In the genomic region with DNA sequence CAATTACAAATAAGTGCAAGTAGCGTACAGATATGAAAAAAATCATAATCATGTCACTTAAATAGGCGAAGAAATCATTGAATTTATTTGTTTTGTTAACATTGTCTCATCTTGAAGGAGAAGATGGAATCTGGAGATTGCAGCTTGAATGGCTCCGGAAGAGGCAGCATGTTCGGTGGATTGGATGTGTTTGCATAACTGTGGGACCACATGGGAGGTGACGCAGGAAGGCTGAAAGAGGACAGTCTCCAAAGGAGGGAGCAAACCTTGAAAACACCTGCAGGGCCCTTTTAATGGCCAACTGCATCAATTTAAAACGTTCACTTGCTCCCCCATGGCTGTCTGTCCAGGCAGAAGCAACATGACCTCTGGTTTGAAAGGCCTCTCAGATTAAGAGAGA, we compare ENCODE assay signal across 33 cellular contexts.
"Had no signal": no experiment of that assay in that cellular context is flagged by ENCODE, and none has a peak within 500 bp of the region (broad histone marks: within the 10 kb centered on the region; RNA-seq: fewer than 3 reads in every experiment).

No MANE protein-coding gene starts in this region.

- DNase-seq: activated B cell treated with CpG ODN at 0.5 μM for 24 hours; activated CD4-positive, alpha-beta memory T cell treated with anti-CD3 and anti-CD28 coated beads for 36 hours; activated CD4-positive, alpha-beta T cell treated with anti-CD3 and anti-CD28 coated beads for 4 hours; activated CD4-positive, alpha-beta T cell treated with anti-CD3 and anti-CD28 coated beads, Interleukin-2, amount 10 ng/mL, durations not matched to agents 24 days and 14 days; activated CD4-positive, alpha-beta T cell treated with anti-CD3 and anti-CD28 coated beads, Interleukin-2, amount 50 U/mL, for 1 hour; activated CD4-positive, alpha-beta T cell treated with anti-CD3 and anti-CD28 coated beads, Interleukin-2, amount 50 U/mL, for 4 hours; activated CD4-positive, CD25-positive, alpha-beta regulatory T cell treated with anti-CD3 and anti-CD28 coated beads, Interleukin-2, amount 50 U/mL, for 72 hours; activated CD8-positive, alpha-beta memory T cell treated with anti-CD3 and anti-CD28 coated beads, Interleukin-2, amount 50 U/mL, for 4 hours; activated CD8-positive, alpha-beta T cell treated with anti-CD3 and anti-CD28 coated beads for 36 hours; activated effector memory CD4-positive, alpha-beta T cell treated with Interleukin-2 at 50 U/mL for 16 hours; activated gamma-delta T cell treated with Interleukin-2 at 50 U/mL for 16 hours; activated naive CD4-positive, alpha-beta T cell; activated naive CD4-positive, alpha-beta T cell treated with anti-CD3 and anti-CD28 coated beads for 36 hours; activated naive CD4-positive, alpha-beta T cell treated with anti-CD3 and anti-CD28 coated beads, Interleukin-2, amount 50 U/mL, for 16 hours; activated naive CD8-positive, alpha-beta T cell treated with anti-CD3 and anti-CD28 coated beads for 36 hours; activated T-cell treated with anti-CD3 and anti-CD28 coated beads, Interleukin-2, amount 50 U/mL, for 24 hours; activated T-cell treated with anti-CD3 and anti-CD28 coated beads, Interleukin-2, amount 50 U/mL, for 48 hours; adrenal gland; amniotic stem cell; anterior cingulate cortex; caudate nucleus; cerebellar nuclear complex; T-helper 2 cell; T-helper 9 cell had no signal

- ATAC-seq: activated CD8-positive, alpha-beta T cell treated with anti-CD3 and anti-CD28 coated beads for 36 hours; activated naive CD4-positive, alpha-beta T cell treated with anti-CD3 and anti-CD28 coated beads, Interleukin-2, amount 50 U/mL, for 72 hours had no signal

- H3K4me3 ChIP-seq: adrenal gland, ascending aorta, cardiac muscle cell had no signal

- H3K27me3 ChIP-seq: adrenal gland, ascending aorta, cardiac muscle cell had no signal

- H3K4me3 Mint-ChIP-seq: activated B cell treated with CpG ODN at 0.5 μM for 24 hours; activated CD4-positive, alpha-beta memory T cell treated with anti-CD3 and anti-CD28 coated beads for 36 hours; activated CD4-positive, alpha-beta T cell treated with anti-CD3 and anti-CD28 coated beads, Interleukin-2, amount 10 ng/mL, durations not matched to agents 24 days and 14 days; activated CD8-positive, alpha-beta T cell treated with anti-CD3 and anti-CD28 coated beads for 36 hours; activated naive CD4-positive, alpha-beta T cell treated with anti-CD3 and anti-CD28 coated beads for 36 hours; activated naive CD8-positive, alpha-beta T cell treated with anti-CD3 and anti-CD28 coated beads for 36 hours; activated T-cell treated with anti-CD3 and anti-CD28 coated beads, Interleukin-2, amount 50 U/mL, for 24 hours; brain; central memory CD8-positive, alpha-beta T cell; T-helper 1 cell treated with Interleukin-12 subunit alpha and Interleukin-12 subunit beta and Interleukin-4 antibody, amounts not matched to agents 30 μg/mL and 1 μg/mL, for 36 hours; T-helper 2 cell treated with Interferon-gamma antibody and Interleukin-4, amounts not matched to agents 5 μg/mL and 100 μg/mL, for 36 hours had no signal

- H3K36me3 ChIP-seq: adrenal gland, ascending aorta, cardiac muscle cell had no signal

- H3K4me1 Mint-ChIP-seq: activated CD4-positive, alpha-beta T cell treated with anti-CD3 and anti-CD28 coated beads, Interleukin-2, amount 10 ng/mL, durations not matched to agents 24 days and 14 days; activated naive CD8-positive, alpha-beta T cell treated with anti-CD3 and anti-CD28 coated beads for 36 hours; central memory CD8-positive, alpha-beta T cell had no signal

- H3K9me3 ChIP-seq: adrenal gland, ascending aorta had no signal

- H3K36me3 Mint-ChIP-seq: activated CD4-positive, alpha-beta memory T cell treated with anti-CD3 and anti-CD28 coated beads for 36 hours; activated naive CD4-positive, alpha-beta T cell treated with anti-CD3 and anti-CD28 coated beads, Interleukin-2, amount 50 U/mL, for 72 hours; activated naive CD8-positive, alpha-beta T cell treated with anti-CD3 and anti-CD28 coated beads for 36 hours had no signal

- H3K9me3 Mint-ChIP-seq: activated B cell treated with CpG ODN at 0.5 μM for 24 hours; activated CD4-positive, alpha-beta memory T cell treated with anti-CD3 and anti-CD28 coated beads for 36 hours; activated CD4-positive, alpha-beta T cell treated with anti-CD3 and anti-CD28 coated beads, Interleukin-2, amount 10 ng/mL, durations not matched to agents 24 days and 14 days; activated naive CD4-positive, alpha-beta T cell treated with anti-CD3 and anti-CD28 coated beads for 36 hours; activated naive CD4-positive, alpha-beta T cell treated with anti-CD3 and anti-CD28 coated beads, Interleukin-2, amount 50 U/mL, for 72 hours; activated T-helper 2 cell treated with anti-CD3 and anti-CD28 coated beads, Interferon-gamma antibody, Interleukin-2, Interleukin-4, amounts not matched to agents 10 μg/mL and 5 μg/mL and 100 μg/mL, durations not matched to agents 14 hours and 24 hours and 36 hours; central memory CD8-positive, alpha-beta T cell had no signal

- H3K27ac Mint-ChIP-seq: activated B cell treated with CpG ODN at 0.5 μM for 24 hours; activated CD4-positive, alpha-beta memory T cell treated with anti-CD3 and anti-CD28 coated beads for 36 hours; activated CD4-positive, alpha-beta T cell treated with anti-CD3 and anti-CD28 coated beads, Interleukin-2, amount 10 ng/mL, durations not matched to agents 24 days and 14 days; activated CD8-positive, alpha-beta T cell treated with anti-CD3 and anti-CD28 coated beads for 36 hours; activated naive CD4-positive, alpha-beta T cell treated with anti-CD3 and anti-CD28 coated beads for 36 hours; activated naive CD4-positive, alpha-beta T cell treated with anti-CD3 and anti-CD28 coated beads, Interleukin-2, amount 50 U/mL, for 72 hours; activated naive CD8-positive, alpha-beta T cell treated with anti-CD3 and anti-CD28 coated beads for 36 hours; activated T-cell treated with anti-CD3 and anti-CD28 coated beads, Interleukin-2, amount 50 U/mL, for 24 hours; activated T-helper 2 cell treated with anti-CD3 and anti-CD28 coated beads, Interferon-gamma antibody, Interleukin-2, Interleukin-4, amounts not matched to agents 10 μg/mL and 5 μg/mL and 100 μg/mL, durations not matched to agents 14 hours and 24 hours and 36 hours; brain; T-helper 1 cell treated with Interleukin-12 subunit alpha and Interleukin-12 subunit beta and Interleukin-4 antibody, amounts not matched to agents 30 μg/mL and 1 μg/mL, for 36 hours; T-helper 2 cell treated with Interferon-gamma antibody and Interleukin-4, amounts not matched to agents 5 μg/mL and 100 μg/mL, for 36 hours had no signal

- H3K27ac ChIP-seq: adrenal gland, ascending aorta, cardiac muscle cell, VCaP had no signal

- H3K27me3 Mint-ChIP-seq: activated B cell treated with CpG ODN at 0.5 μM for 24 hours; activated CD4-positive, alpha-beta T cell treated with anti-CD3 and anti-CD28 coated beads, Interleukin-2, amount 10 ng/mL, durations not matched to agents 24 days and 14 days; activated CD8-positive, alpha-beta T cell treated with anti-CD3 and anti-CD28 coated beads for 36 hours; activated naive CD8-positive, alpha-beta T cell treated with anti-CD3 and anti-CD28 coated beads for 36 hours; activated T-cell treated with anti-CD3 and anti-CD28 coated beads, Interleukin-2, amount 50 U/mL, for 24 hours; brain; central memory CD8-positive, alpha-beta T cell had no signal

- H3K4me1 ChIP-seq: adrenal gland, ascending aorta had no signal
